Comparison of ENCODE assay signal across 12 cellular contexts in the genomic region with DNA sequence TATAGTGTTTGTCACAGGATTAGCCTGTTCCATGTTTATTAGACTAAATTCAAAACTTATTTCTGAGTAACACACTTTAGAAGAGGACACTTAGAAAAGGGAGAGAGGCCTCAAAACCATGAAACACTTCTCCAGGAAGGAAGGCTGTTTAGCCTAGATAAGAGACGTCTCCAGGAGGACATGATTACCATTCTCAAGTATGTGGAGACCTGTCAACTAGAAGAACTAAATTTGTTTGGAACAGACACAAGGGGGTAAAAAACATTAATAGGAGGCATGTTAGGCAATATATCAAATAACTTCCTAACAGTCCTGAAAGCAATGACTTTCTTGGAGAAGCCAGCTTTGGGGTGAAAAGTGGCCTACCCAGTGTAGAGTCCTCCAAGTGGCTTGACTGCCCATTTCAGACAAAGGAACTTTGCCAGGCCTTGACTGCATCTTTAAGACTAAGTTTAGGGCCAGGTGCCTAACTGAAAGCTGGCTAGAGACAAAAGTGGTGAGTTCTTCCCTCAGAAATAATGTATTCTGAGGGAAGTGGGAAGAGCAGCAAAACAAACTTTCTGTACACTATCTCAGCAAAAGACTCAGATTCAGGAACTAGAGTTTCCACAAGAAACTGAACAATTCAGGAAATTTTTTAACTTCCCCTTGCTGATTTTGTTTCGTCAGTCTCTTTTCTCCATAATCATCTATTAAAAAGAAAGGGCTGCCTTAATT. TPM values are rescaled to one million over a fixed set of nuclear protein-coding genes. Genes with fewer than 3 reads are reported as not detected.
A peak's percentile ranks its signal among the peaks of the same experiment; 100 is the strongest.
DNase-seq lines count a peak whose midpoint lies in the region; ATAC-seq, FAIRE-seq and TF ChIP-seq lines count a peak whose summit lies in the region.
"Had no signal": no experiment of that assay in that cellular context is flagged by ENCODE, and none has a peak within 500 bp of the region (broad histone marks: within the 10 kb centered on the region; RNA-seq: fewer than 3 reads in every experiment).

No MANE protein-coding gene starts in this region.

- peak; percentile 93 for TF ChIP-seq EP300 in K562 (IDR thresholded peaks at IDR 0.05; ENCODE audit: low read length)

- H3K9me3 ChIP-seq in K562 (replicated peaks; ENCODE audit: control insufficient read depth, insufficient read depth, low read depth, low read length) (no peaks in the 10 kb centered on the region), lung (ENCODE audit: control insufficient read depth in 2 of 2, insufficient read depth in 1 of 2, low read length in 1 of 2) (no peaks in the 10 kb centered on the region)

- no peak overlapping the region for H2AFZ ChIP-seq in K562 (ENCODE audit: low read depth, low read length)

- H3K4me2 ChIP-seq in K562 (ENCODE audit: insufficient read depth, low read length), result peak overlapping the region; percentile 87

- H3K4me3 ChIP-seq in K562 (peak overlapping the region; percentile 13; the same call in 1 of the 2 replicates), lung (no peak overlapping the region)

- H3K4me3 Mint-ChIP-seq in stimulated activated naive CD8-positive, alpha-beta T cell treated with anti-CD3 and anti-CD28 coated beads, Interleukin-15, amount 100 ng/mL, for 72 hours, result no peak overlapping the region

- TF ChIP-seq RAD21 in K562 (CRISPR knock-in tag; conservative IDR thresholded peaks at IDR 0.05 in 1 of 2, IDR thresholded peaks at IDR 0.05 in 1 of 2), result no peak

- H3K9me1 ChIP-seq in K562 (ENCODE audit: control insufficient read depth, insufficient read depth, low read length), result no peaks in the 10 kb centered on the region

- H3K4me1 ChIP-seq in K562 (replicated peaks in 1 of 2; ENCODE audit: control insufficient read depth in 2 of 2, insufficient read depth in 2 of 2, low read length in 2 of 2) (peaks cover 32 to 51% of the 10 kb centered on the region in 2 experiments), lung (ENCODE audit: control insufficient read depth in 2 of 2, insufficient read depth in 2 of 2, low read length in 2 of 2) (peaks cover 10 to 36% of the 10 kb centered on the region in 2 donors)

- peaks cover 97% of the 10 kb centered on the region for H3K79me2 ChIP-seq in K562 (ENCODE audit: control insufficient read depth, insufficient read depth, low read length)

- peak overlapping the region; percentile 83 for H3K27ac ChIP-seq in K562 (ENCODE audit: extremely low read depth, low read depth, low read length)
- peak overlapping the region; percentile 0 to 54 for H3K27ac ChIP-seq in lung (ENCODE audit: low read depth in 1 of 2, low read length in 1 of 2)

- H3K9me3 Mint-ChIP-seq in stimulated activated naive CD8-positive, alpha-beta T cell treated with anti-CD3 and anti-CD28 coated beads, Interleukin-15, amount 100 ng/mL, for 72 hours, result no peaks in the 10 kb centered on the region

- 0% methylated on average over 2 of the region's 2 CpGs for WGBS in K562 (ENCODE audit: insufficient coverage, low coverage, missing lambda C conversion rate)
- 18 to 32% methylated on average over 2 of the region's 2 CpGs for WGBS in lung, 2 donors

- H3K27ac Mint-ChIP-seq in stimulated activated naive CD8-positive, alpha-beta T cell treated with anti-CD3 and anti-CD28 coated beads, Interleukin-15, amount 100 ng/mL, for 72 hours, result peak overlapping the region; percentile 12 to 71

- H3K9ac ChIP-seq in K562 (ENCODE audit: insufficient read depth in 1 of 2, low read depth in 2 of 2, low read length in 2 of 2), result peak overlapping the region in 1 of 2 experiments; percentile 76; a peak in 3 of 4 replicates

- CTCF ChIA-PET in K562 (lab: Yijun Ruan, JAX; ENCODE audit: low intra/inter-chr PET ratio), result no interaction called here

- DNase-seq in stimulated activated naive CD8-positive, alpha-beta T cell treated with anti-CD3 and anti-CD28 coated beads, Interleukin-15, amount 100 ng/mL, for 72 hours, result no peak
- no peak for DNase-seq in stimulated activated naive CD8-positive, alpha-beta T cell treated with anti-CD3 and anti-CD28 coated beads, Interleukin-15, Interleukin-2, amounts not matched to agents 100 U/mL and 50 U/mL, for 24 hours
- DNase-seq in K562 (ENCODE audit: extremely low read depth in 1 of 4, low spot score in 3 of 4), result peak in 3 of 4 experiments; percentile 43 to 85 (median 76)
- DNase-seq in lung (ENCODE audit: low spot score), result no peak
- DNase-seq in kidney glomerular epithelial cell (lab: John Stamatoyannopoulos, UW), result no peak
- no peak for DNase-seq in NCI-H1048 (lab: John Stamatoyannopoulos, UW)
- DNase-seq in NCI-H1417 (lab: John Stamatoyannopoulos, UW), result no peak
- no peak for DNase-seq in retina
- DNase-seq: GOT3, left cardiac atrium, NCI-H2227 treated with DMSO at 0.1 percent for 48 hours had no signal

- BruUV-seq in K562 (replicated peaks; lab: Mats Ljungman, UMichigan), result no TSS peak

- peaks cover 19% of the 10 kb centered on the region for H4K20me1 ChIP-seq in K562 (replicated peaks; ENCODE audit: control insufficient read depth, insufficient read depth, low read length)

- no peak for FAIRE-seq in K562 (lab: Jason Lieb, UNC)

- intact Hi-C loops in K562 (cut with micrococcal nuclease), result loop anchor here (2.0 kb wide), 1 partner anchor 18 kb away; no protein-coding TSS in a partner anchor

- H3K27me3 Mint-ChIP-seq in stimulated activated naive CD8-positive, alpha-beta T cell treated with anti-CD3 and anti-CD28 coated beads, Interleukin-15, amount 100 ng/mL, for 72 hours, result no peaks in the 10 kb centered on the region

- in situ Hi-C loops in K562 (cut with MboI), result no loop called here

- no peak for TF ChIP-seq POLR2A in K562 (conservative IDR thresholded peaks at IDR 0.05)

- POLR2A ChIA-PET in K562 (lab: Yijun Ruan, JAX), result interaction anchor here (1.2 to 11.8 kb wide), 4 partner anchors 10 to 22 kb away, joined by 3 to 136 read pairs (median 26); no protein-coding TSS in a partner anchor

- no peak for ATAC-seq in stimulated activated naive CD8-positive, alpha-beta T cell treated with anti-CD3 and anti-CD28 coated beads, Interleukin-15, amount 100 ng/mL, for 72 hours
- no peak for ATAC-seq in stimulated activated naive CD8-positive, alpha-beta T cell treated with anti-CD3 and anti-CD28 coated beads, Interleukin-15, Interleukin-2, amounts not matched to agents 100 U/mL and 50 U/mL, for 24 hours
- ATAC-seq in K562 (peak; percentile 58), lung (ENCODE audit: insufficient read depth, low FRiP score) (no peak)

- TF ChIP-seq CTCF in K562 (IDR thresholded peaks at IDR 0.05 in 2 of 3, conservative IDR thresholded peaks at IDR 0.05 in 1 of 3; ENCODE audit: insufficient read depth in 2 of 3, low read depth in 1 of 3, low read length in 3 of 3) (no peak; a peak in 1 of 6 replicates), lung (IDR thresholded peaks at IDR 0.05; ENCODE audit: control extremely low read depth, extremely low read depth) (no peak)

- H3K27me3 ChIP-seq in K562 (ENCODE audit: control insufficient read depth in 2 of 2, insufficient read depth in 2 of 2, low read length in 2 of 2) (no peaks in the 10 kb centered on the region), lung (ENCODE audit: control insufficient read depth, insufficient read depth) (no peaks in the 10 kb centered on the region)

- H3K36me3 ChIP-seq in K562 (ENCODE audit: control insufficient read depth, insufficient read depth, low read length), result peaks cover 67% of the 10 kb centered on the region
- peaks cover 6 to 17% of the 10 kb centered on the region in 2 donors for H3K36me3 ChIP-seq in lung (ENCODE audit: control insufficient read depth in 2 of 2, insufficient read depth in 2 of 2, low read length in 2 of 2)

- peaks cover 62% of the 10 kb centered on the region for H3K4me1 Mint-ChIP-seq in stimulated activated naive CD8-positive, alpha-beta T cell treated with anti-CD3 and anti-CD28 coated beads, Interleukin-15, amount 100 ng/mL, for 72 hours

RNA-seq across cellular contexts. Expression of gene NCOA4, which starts 11.8 kb away (rescaled TPM):
- 56.1 and 85.1 TPM in 2 replicates for total RNA-seq in K562 (2011; cell fraction: chromatin; rRNA removed; ENCODE audit: low replicate concordance)
- total RNA-seq in K562 (2011; cell fraction: nucleolus; rRNA removed), result 49.9 and 53.6 TPM in 2 replicates
- total RNA-seq in K562 (2011; cell fraction: nucleoplasm; rRNA removed), result 62.1 and 74.5 TPM in 2 replicates
- total RNA-seq in K562 (2014; rRNA removed) (136 and 144 TPM in 2 replicates), K562 (2014; rRNA removed; fragmentation: Illumina TruSeq; extraction: Trizol) (200 and 222 TPM in 2 replicates), K562 (2015; rRNA removed; fragmentation: Illumina TruSeq; extraction: Trizol) (169 and 182 TPM in 2 replicates), K562 (2021) (136 TPM in 2 replicates), lung (100 to 1,000 TPM; 123 to 281 TPM)
- polyA plus RNA-seq in K562 (2011; rRNA removed) (237 and 283 TPM in 2 replicates), K562 (2014; fragmentation: Illumina TruSeq; extraction: Trizol) (146 and 181 TPM in 2 replicates), K562 (2014; fragmentation: Nextera tagmentation; extraction: Ambion mirVana) (100 to 1,000 TPM; 126 to 196 TPM), K562 (2014; rRNA removed) (89.8 and 108 TPM in 2 replicates), lung (10 to 100 TPM; 40.5 to 94.7 TPM)
- polyA plus RNA-seq in K562 (2011; cell fraction: cytosol; rRNA removed), result 98.1 and 135 TPM in 2 replicates
- 64.2 and 91.5 TPM in 2 replicates for polyA plus RNA-seq in K562 (2011; cell fraction: nucleus; rRNA removed)
- 122 and 153 TPM in 2 replicates for polyA plus RNA-seq in K562 (2012)
- 332 and 338 TPM in 2 replicates for polyA minus RNA-seq in K562 (2011; rRNA and poly(A)+ RNA removed)
- polyA minus RNA-seq in K562 (2011; cell fraction: cytosol; rRNA and poly(A)+ RNA removed), result 120 and 132 TPM in 2 replicates
- 29.6 and 65.0 TPM in 2 replicates for polyA minus RNA-seq in K562 (2011; cell fraction: nucleus; rRNA and poly(A)+ RNA removed)

RNA-seq across cellular contexts. Expression of gene MSMB, which starts 27.5 kb away (rescaled TPM):
- not detected in 2 replicates for total RNA-seq in K562 (2011; cell fraction: chromatin; rRNA removed; ENCODE audit: low replicate concordance)
- total RNA-seq in K562 (2011; cell fraction: nucleolus; rRNA removed), result not detected in 2 replicates
- total RNA-seq in K562 (2011; cell fraction: nucleoplasm; rRNA removed), result not detected in 2 replicates
- total RNA-seq in K562 (2014; rRNA removed) (not detected in 2 replicates), K562 (2014; rRNA removed; fragmentation: Illumina TruSeq; extraction: Trizol) (not detected in 2 replicates), K562 (2015; rRNA removed; fragmentation: Illumina TruSeq; extraction: Trizol) (not detected in 2 replicates), K562 (2021) (not detected in 2 replicates), lung (under 1 TPM in 1 of 2 donors, not detected in 1; 0.64 TPM)
- polyA plus RNA-seq in K562 (2011; rRNA removed) (not detected in 2 replicates), K562 (2014; fragmentation: Illumina TruSeq; extraction: Trizol) (not detected in 2 replicates), K562 (2014; fragmentation: Nextera tagmentation; extraction: Ambion mirVana) (under 1 TPM in 1 of 2 experiments, not detected in 1; 0.21 TPM), K562 (2014; rRNA removed) (0.60 TPM in 1 of 2 replicates, not detected in the other), lung (10 to 100 TPM; 18.5 to 62.7 TPM)
- polyA plus RNA-seq in K562 (2011; cell fraction: cytosol; rRNA removed), result not detected in 2 replicates
- not detected in 2 replicates for polyA plus RNA-seq in K562 (2011; cell fraction: nucleus; rRNA removed)
- polyA plus RNA-seq in K562 (2012), result 0.21 and 0.53 TPM in 2 replicates
- not detected in 2 replicates for polyA minus RNA-seq in K562 (2011; rRNA and poly(A)+ RNA removed)
- not detected in 2 replicates for polyA minus RNA-seq in K562 (2011; cell fraction: cytosol; rRNA and poly(A)+ RNA removed)
- polyA minus RNA-seq in K562 (2011; cell fraction: nucleus; rRNA and poly(A)+ RNA removed), result not detected in 2 replicates
- total RNA-seq: left cardiac atrium, subcutaneous adipose tissue had no signal

RNA-seq across cellular contexts. Expression of gene TIMM23, which starts 46.3 kb away (rescaled TPM):
- total RNA-seq in K562 (2011; cell fraction: chromatin; rRNA removed; ENCODE audit: low replicate concordance), result 53.0 and 71.7 TPM in 2 replicates
- 60.0 and 64.7 TPM in 2 replicates for total RNA-seq in K562 (2011; cell fraction: nucleolus; rRNA removed)
- total RNA-seq in K562 (2011; cell fraction: nucleoplasm; rRNA removed), result 77.5 and 101 TPM in 2 replicates
- total RNA-seq in K562 (2014; rRNA removed) (183 and 192 TPM in 2 replicates), K562 (2014; rRNA removed; fragmentation: Illumina TruSeq; extraction: Trizol) (150 and 165 TPM in 2 replicates), K562 (2015; rRNA removed; fragmentation: Illumina TruSeq; extraction: Trizol) (147 and 161 TPM in 2 replicates), K562 (2021) (148 and 150 TPM in 2 replicates), lung (10 to 100 TPM; 37.0 to 41.5 TPM)
- polyA plus RNA-seq in K562 (2011; rRNA removed) (186 and 280 TPM in 2 replicates), K562 (2014; fragmentation: Illumina TruSeq; extraction: Trizol) (214 and 226 TPM in 2 replicates), K562 (2014; fragmentation: Nextera tagmentation; extraction: Ambion mirVana) (100 to 1,000 TPM; 158 to 214 TPM), K562 (2014; rRNA removed) (230 and 238 TPM in 2 replicates), lung (10 to 100 TPM; 51.5 to 63.1 TPM)
- polyA plus RNA-seq in K562 (2011; cell fraction: cytosol; rRNA removed), result 122 and 200 TPM in 2 replicates
- 45.3 and 66.2 TPM in 2 replicates for polyA plus RNA-seq in K562 (2011; cell fraction: nucleus; rRNA removed)
- polyA plus RNA-seq in K562 (2012), result 97.4 and 157 TPM in 2 replicates
- 176 and 223 TPM in 2 replicates for polyA minus RNA-seq in K562 (2011; rRNA and poly(A)+ RNA removed)
- polyA minus RNA-seq in K562 (2011; cell fraction: cytosol; rRNA and poly(A)+ RNA removed), result 56.4 and 87.4 TPM in 2 replicates
- 29.2 and 43.0 TPM in 2 replicates for polyA minus RNA-seq in K562 (2011; cell fraction: nucleus; rRNA and poly(A)+ RNA removed)

Comparison
In these comparisons a context has a peak if more than half of its experiments do, and no peak if none do; other contexts are left out.
1. DNase-seq: peak in K562 (3 of 4); none in stimulated activated naive CD8-positive, alpha-beta T cell treated with anti-CD3 and anti-CD28 coated beads, Interleukin-15, amount 100 ng/mL, for 72 hours (0 of 2), stimulated activated naive CD8-positive, alpha-beta T cell treated with anti-CD3 and anti-CD28 coated beads, Interleukin-15, Interleukin-2, amounts not matched to agents 100 U/mL and 50 U/mL, for 24 hours (single experiment), lung (single experiment), kidney glomerular epithelial cell (single experiment), NCI-H1048 (single experiment), NCI-H1417 (0 of 3) and retina (single experiment).